Comparison of ENCODE assay signal across 35 cellular contexts in genomic region chr11:93870616-93871015, GRCh38. TPM values are rescaled to one million over a fixed set of nuclear protein-coding genes. Genes with fewer than 3 reads are reported as not detected.
"Had no signal": no experiment of that assay in that cellular context is flagged by ENCODE, and none has a peak within 500 bp of the region (broad histone marks: within the 10 kb centered on the region; RNA-seq: fewer than 3 reads in every experiment).

No MANE protein-coding gene starts in this region.

- H3K27me3 Mint-ChIP-seq: activated CD4-positive, alpha-beta memory T cell treated with anti-CD3 and anti-CD28 coated beads for 36 hours; activated CD4-positive, alpha-beta T cell treated with anti-CD3 and anti-CD28 coated beads for 36 hours; brain had no signal

- FAIRE-seq: frontal cortex had no signal

- H3K4me1 ChIP-seq: ascending aorta, breast epithelium, colonic mucosa had no signal

- DNase-seq: activated CD4-positive, alpha-beta memory T cell treated with anti-CD3 and anti-CD28 coated beads for 36 hours; activated CD4-positive, alpha-beta T cell treated with anti-CD3 and anti-CD28 coated beads for 36 hours; activated CD4-positive, alpha-beta T cell treated with anti-CD3 and anti-CD28 coated beads, Interleukin-2, amount 10 ng/mL, durations not matched to agents 24 days and 14 days; activated CD4-positive, CD25-positive, alpha-beta regulatory T cell; activated CD4-positive, CD25-positive, alpha-beta regulatory T cell treated with anti-CD3 and anti-CD28 coated beads, Interleukin-2, amount 50 U/mL, for 72 hours; activated CD8-positive, alpha-beta memory T cell treated with anti-CD3 and anti-CD28 coated beads, Interleukin-2, amount 50 U/mL, for 48 hours; activated CD8-positive, alpha-beta T cell treated with anti-CD3 and anti-CD28 coated beads, Interleukin-2, amount 10 ng/mL, durations not matched to agents 7 days and 5 days; activated gamma-delta T cell; activated naive CD4-positive, alpha-beta T cell; activated naive CD4-positive, alpha-beta T cell treated with anti-CD3 and anti-CD28 coated beads, Interleukin-2, amount 10 ng/mL, durations not matched to agents 7 days and 5 days; activated naive CD8-positive, alpha-beta T cell treated with anti-CD3 and anti-CD28 coated beads, Interleukin-2, amount 10 ng/mL, durations not matched to agents 7 days and 5 days; activated T-cell treated with anti-CD3 and anti-CD28 coated beads for 4 hours; activated T-cell treated with anti-CD3 and anti-CD28 coated beads, Interleukin-2, amount 50 U/mL, for 24 hours; activated T-cell treated with anti-CD3 and anti-CD28 coated beads, Interleukin-2, amount 50 U/mL, for 72 hours; central memory CD4-positive, alpha-beta T cell; cerebellar nuclear complex; colonic mucosa; dorsolateral prefrontal cortex; effector memory CD4-positive, alpha-beta T cell; endodermal cell; foreskin fibroblast; head of caudate nucleus; SW 1271; T-cell; T-helper 9 cell had no signal

- H3K27me3 ChIP-seq: ascending aorta, breast epithelium, cardiac muscle cell, colonic mucosa, dorsolateral prefrontal cortex had no signal

- ATAC-seq: activated CD4-positive, alpha-beta T cell treated with anti-CD3 and anti-CD28 coated beads for 36 hours; activated CD8-positive, alpha-beta T cell treated with anti-CD3 and anti-CD28 coated beads, Interleukin-2, amount 10 ng/mL, durations not matched to agents 7 days and 5 days; activated naive CD4-positive, alpha-beta T cell treated with anti-CD3 and anti-CD28 coated beads, Interleukin-2, amount 50 U/mL, for 72 hours; activated T-cell treated with anti-CD3 and anti-CD28 coated beads, Interleukin-2, amount 50 U/mL, for 72 hours; T-cell had no signal

- H3K27ac Mint-ChIP-seq: activated CD4-positive, alpha-beta memory T cell treated with anti-CD3 and anti-CD28 coated beads for 36 hours; activated CD4-positive, alpha-beta T cell treated with anti-CD3 and anti-CD28 coated beads for 36 hours; activated CD4-positive, alpha-beta T cell treated with anti-CD3 and anti-CD28 coated beads, Interleukin-2, amount 10 ng/mL, durations not matched to agents 24 days and 14 days; activated CD8-positive, alpha-beta T cell treated with anti-CD3 and anti-CD28 coated beads, Interleukin-2, amount 10 ng/mL, durations not matched to agents 7 days and 5 days; activated naive CD4-positive, alpha-beta T cell treated with anti-CD3 and anti-CD28 coated beads, Interleukin-2, amount 10 ng/mL, durations not matched to agents 7 days and 5 days; activated naive CD4-positive, alpha-beta T cell treated with anti-CD3 and anti-CD28 coated beads, Interleukin-2, amount 50 U/mL, for 72 hours; activated naive CD8-positive, alpha-beta T cell treated with anti-CD3 and anti-CD28 coated beads, Interleukin-2, amount 10 ng/mL, durations not matched to agents 7 days and 5 days; activated T-cell treated with anti-CD3 and anti-CD28 coated beads, Interleukin-2, amount 50 U/mL, for 24 hours; activated T-cell treated with anti-CD3 and anti-CD28 coated beads, Interleukin-2, amount 50 U/mL, for 72 hours; brain; endodermal cell; T-cell; T-helper 1 cell treated with Interleukin-12 subunit alpha and Interleukin-12 subunit beta and Interleukin-4 antibody, amounts not matched to agents 30 μg/mL and 1 μg/mL, for 36 hours had no signal

- H3K4me3 Mint-ChIP-seq: activated CD4-positive, alpha-beta memory T cell treated with anti-CD3 and anti-CD28 coated beads for 36 hours; activated CD4-positive, alpha-beta T cell treated with anti-CD3 and anti-CD28 coated beads for 36 hours; activated CD4-positive, alpha-beta T cell treated with anti-CD3 and anti-CD28 coated beads, Interleukin-2, amount 10 ng/mL, durations not matched to agents 24 days and 14 days; activated CD8-positive, alpha-beta T cell treated with anti-CD3 and anti-CD28 coated beads, Interleukin-2, amount 10 ng/mL, durations not matched to agents 7 days and 5 days; activated naive CD4-positive, alpha-beta T cell treated with anti-CD3 and anti-CD28 coated beads, Interleukin-2, amount 10 ng/mL, durations not matched to agents 7 days and 5 days; activated naive CD8-positive, alpha-beta T cell treated with anti-CD3 and anti-CD28 coated beads, Interleukin-2, amount 10 ng/mL, durations not matched to agents 7 days and 5 days; activated T-cell treated with anti-CD3 and anti-CD28 coated beads, Interleukin-2, amount 50 U/mL, for 24 hours; activated T-cell treated with anti-CD3 and anti-CD28 coated beads, Interleukin-2, amount 50 U/mL, for 72 hours; brain; endodermal cell; T-cell; T-helper 1 cell treated with Interleukin-12 subunit alpha and Interleukin-12 subunit beta and Interleukin-4 antibody, amounts not matched to agents 30 μg/mL and 1 μg/mL, for 36 hours had no signal

- H3K9me3 ChIP-seq: ascending aorta, breast epithelium, colonic mucosa had no signal

- H3K4me3 ChIP-seq: ascending aorta, breast epithelium, cardiac muscle cell, colonic mucosa, dorsolateral prefrontal cortex had no signal

- H3K27ac ChIP-seq: ascending aorta, breast epithelium, cardiac muscle cell, colonic mucosa, dorsolateral prefrontal cortex, epithelial cell of prostate had no signal

- H3K36me3 Mint-ChIP-seq: activated CD4-positive, alpha-beta memory T cell treated with anti-CD3 and anti-CD28 coated beads for 36 hours; activated naive CD4-positive, alpha-beta T cell treated with anti-CD3 and anti-CD28 coated beads, Interleukin-2, amount 10 ng/mL, durations not matched to agents 7 days and 5 days; activated naive CD4-positive, alpha-beta T cell treated with anti-CD3 and anti-CD28 coated beads, Interleukin-2, amount 50 U/mL, for 72 hours; activated naive CD8-positive, alpha-beta T cell treated with anti-CD3 and anti-CD28 coated beads, Interleukin-2, amount 10 ng/mL, durations not matched to agents 7 days and 5 days; brain; T-cell had no signal

- H3K9me3 Mint-ChIP-seq: activated CD4-positive, alpha-beta memory T cell treated with anti-CD3 and anti-CD28 coated beads for 36 hours; activated naive CD4-positive, alpha-beta T cell treated with anti-CD3 and anti-CD28 coated beads, Interleukin-2, amount 10 ng/mL, durations not matched to agents 7 days and 5 days; activated naive CD4-positive, alpha-beta T cell treated with anti-CD3 and anti-CD28 coated beads, Interleukin-2, amount 50 U/mL, for 72 hours; activated T-cell treated with anti-CD3 and anti-CD28 coated beads, Interleukin-2, amount 50 U/mL, for 24 hours; brain; T-cell; T-helper 1 cell treated with Interleukin-12 subunit alpha and Interleukin-12 subunit beta and Interleukin-4 antibody, amounts not matched to agents 30 μg/mL and 1 μg/mL, for 36 hours had no signal

- H3K4me1 Mint-ChIP-seq: activated CD4-positive, alpha-beta T cell treated with anti-CD3 and anti-CD28 coated beads for 36 hours; activated CD4-positive, alpha-beta T cell treated with anti-CD3 and anti-CD28 coated beads, Interleukin-2, amount 10 ng/mL, durations not matched to agents 24 days and 14 days; activated naive CD4-positive, alpha-beta T cell treated with anti-CD3 and anti-CD28 coated beads, Interleukin-2, amount 10 ng/mL, durations not matched to agents 7 days and 5 days; activated naive CD8-positive, alpha-beta T cell treated with anti-CD3 and anti-CD28 coated beads, Interleukin-2, amount 10 ng/mL, durations not matched to agents 7 days and 5 days; brain; T-cell had no signal

- H3K36me3 ChIP-seq: ascending aorta, breast epithelium, cardiac muscle cell, colonic mucosa had no signal

RNA-seq across cellular contexts. Expression of gene VSTM5, which starts 20.2 kb away (rescaled TPM):
- total RNA-seq: activated CD4-positive, alpha-beta memory T cell treated with anti-CD3 and anti-CD28 coated beads for 36 hours; activated CD4-positive, alpha-beta T cell treated with anti-CD3 and anti-CD28 coated beads for 36 hours; activated CD4-positive, alpha-beta T cell treated with anti-CD3 and anti-CD28 coated beads, Interleukin-2, amount 10 ng/mL, durations not matched to agents 24 days and 14 days; activated CD8-positive, alpha-beta memory T cell treated with anti-CD3 and anti-CD28 coated beads for 36 hours; activated CD8-positive, alpha-beta T cell treated with anti-CD3 and anti-CD28 coated beads, Interleukin-2, amount 10 ng/mL, durations not matched to agents 7 days and 5 days; activated naive CD4-positive, alpha-beta T cell treated with anti-CD3 and anti-CD28 coated beads, Interleukin-2, amount 50 U/mL, for 72 hours; activated naive CD8-positive, alpha-beta T cell treated with anti-CD3 and anti-CD28 coated beads, Interleukin-2, amount 10 ng/mL, durations not matched to agents 7 days and 5 days; activated T-cell treated with anti-CD3 and anti-CD28 coated beads, Interleukin-2, amount 50 U/mL, for 72 hours; ascending aorta; T-cell; T-helper 2 cell treated with Interferon-gamma antibody and Interleukin-4, amounts not matched to agents 100 ng/mL and 5 ng/mL, for 36 hours had no signal
- polyA plus RNA-seq: cardiac muscle cell had no signal
